Comparison of ENCODE assay signal across 8 cellular contexts in genomic region chr17:15944720-15945492, GRCh38. TPM values are rescaled to one million over a fixed set of nuclear protein-coding genes. Genes with fewer than 3 reads are reported as not detected.
DNase-seq lines count a peak whose midpoint lies in the region; ATAC-seq and TF ChIP-seq lines count a peak whose summit lies in the region.

TSS of gene ADORA2B (plus strand) at chr17:15945130. CDS start at chr17:15945249, 119 bp downstream.

- BruUV-seq in Panc1 (replicated peaks; lab: Mats Ljungman, UMichigan): no TSS peak

- DNase-seq in GM12865 (ENCODE audit: low read depth) (peak; percentile 27), Panc1 (ENCODE audit: low read depth, low spot score) (no peak), globus pallidus (ENCODE audit: low spot score) (peak; percentile 38), vagina (ENCODE audit: extremely low spot score in 2 of 2) (no peak), OCI-M2 (lab: John Stamatoyannopoulos, UW; ENCODE audit: unreplicated experiment) (no peak)
- DNase-seq in activated naive CD4-positive, alpha-beta T cell treated with anti-CD3 and anti-CD28 coated beads for 36 hours: peak; percentile 54

- H3K27me3 Mint-ChIP-seq in activated naive CD4-positive, alpha-beta T cell treated with anti-CD3 and anti-CD28 coated beads for 36 hours (ENCODE audit: low read depth): peaks cover 43% of the 10 kb centered on the region

- ATAC-seq in HG03095 (IDR thresholded peaks at IDR 0.05; ENCODE audit: unreplicated experiment) (peak; percentile 55), Panc1 (peak; percentile 87)

- in situ Hi-C loops in Panc1 (cut with HindIII; ENCODE audit: low pct_unique_long_range_greater_than_20kb, low sequenced_read_pairs): no loop called here

- intact Hi-C loops in Panc1 (cut with micrococcal nuclease; ENCODE audit: unreplicated experiment): loop anchor here (2.0 to 10.0 kb wide), 2 partner anchors 54 to 120 kb away; partner anchors contain the start of genes TTC19 and ZSWIM7
- intact Hi-C loops in activated naive CD4-positive, alpha-beta T cell treated with anti-CD3 and anti-CD28 coated beads for 36 hours (cut with micrococcal nuclease): loop anchor here (1.0 kb wide), 2 partner anchors 14 to 53 kb away; no protein-coding TSS in a partner anchor
- intact Hi-C loops in vagina (cut with DNase I): no loop called here

- H3K9me3 Mint-ChIP-seq in activated naive CD4-positive, alpha-beta T cell treated with anti-CD3 and anti-CD28 coated beads for 36 hours: no peaks in the 10 kb centered on the region

- H3K4me1 ChIP-seq in Panc1 (ENCODE audit: control insufficient read depth, insufficient read depth, low read length): peaks cover 15% of the 10 kb centered on the region
- peaks cover 32 to 34% of the 10 kb centered on the region in 2 experiments for H3K4me1 ChIP-seq in neutrophil (ENCODE audit: control insufficient read depth in 1 of 2, insufficient read depth in 1 of 2, low read depth in 1 of 2, low read length in 1 of 2)
- peaks cover 21% of the 10 kb centered on the region for H3K4me1 ChIP-seq in vagina

- H3K27ac ChIP-seq in Panc1 (ENCODE audit: low read length) (peak within 1 kb of the TSS; percentile 96), neutrophil (no peak within 1 kb of the TSS), vagina (peak within 1 kb of the TSS; percentile 68)

- H3K27ac Mint-ChIP-seq in activated naive CD4-positive, alpha-beta T cell treated with anti-CD3 and anti-CD28 coated beads for 36 hours: no peak within 1 kb of the TSS

- H3K36me3 ChIP-seq in Panc1 (ENCODE audit: control insufficient read depth, insufficient read depth, low read length): no peaks in the 10 kb centered on the region; the same call in 1 of the 2 replicates
- H3K36me3 ChIP-seq in neutrophil: no peaks in the 10 kb centered on the region
- H3K36me3 ChIP-seq in vagina: no peaks in the 10 kb centered on the region

- POLR2A ChIA-PET in Panc1 (lab: Charles Lee): interaction anchor here (0.6 kb wide), 1 partner anchor 447 kb away, joined by 6 read pairs; no protein-coding TSS in a partner anchor

- H3K27me3 ChIP-seq in Panc1 (ENCODE audit: control insufficient read depth, insufficient read depth, low read length) (no peaks in the 10 kb centered on the region), neutrophil (peaks cover 34% of the 10 kb centered on the region), vagina (no peaks in the 10 kb centered on the region)

- H3K36me3 Mint-ChIP-seq in activated naive CD4-positive, alpha-beta T cell treated with anti-CD3 and anti-CD28 coated beads for 36 hours (ENCODE audit: low read depth): no peaks in the 10 kb centered on the region

- H3K9me3 ChIP-seq in Panc1 (ENCODE audit: control insufficient read depth, insufficient read depth, low read depth, low read length) (no peaks in the 10 kb centered on the region), neutrophil (no peaks in the 10 kb centered on the region), vagina (no peaks in the 10 kb centered on the region)

- CTCF ChIA-PET in Panc1 (lab: Charles Lee): interaction anchor here (0.6 to 1.5 kb wide), 5 partner anchors 24 to 147 kb away, joined by 3 to 8 read pairs (median 4); no protein-coding TSS in a partner anchor
- CTCF ChIA-PET in activated naive CD4-positive, alpha-beta T cell treated with anti-CD3 and anti-CD28 coated beads for 36 hours (lab: Charles Lee): interaction anchor here (0.6 to 2.4 kb wide), 7 partner anchors 10 to 61 kb away, joined by 3 to 26 read pairs (median 5); partner anchors contain the start of genes TTC19 and ZSWIM7

- peaks cover 9% of the 10 kb centered on the region for H3K4me1 Mint-ChIP-seq in activated naive CD4-positive, alpha-beta T cell treated with anti-CD3 and anti-CD28 coated beads for 36 hours (ENCODE audit: low read depth)

- no peak within 1 kb of the TSS; the same call in 1 of the 2 replicates for H3K4me3 ChIP-seq in GM12865 (ENCODE audit: low read depth, low read length)
- peak within 1 kb of the TSS; percentile 67 to 96 for H3K4me3 ChIP-seq in Panc1 (ENCODE audit: low read depth in 2 of 2, low read length in 2 of 2)
- H3K4me3 ChIP-seq in neutrophil (ENCODE audit: low read depth in 1 of 2, low read length in 1 of 2): peak within 1 kb of the TSS; percentile 63 to 67
- peak within 1 kb of the TSS; percentile 57 to 74 for H3K4me3 ChIP-seq in vagina

- H3K4me3 Mint-ChIP-seq in activated naive CD4-positive, alpha-beta T cell treated with anti-CD3 and anti-CD28 coated beads for 36 hours: peak within 1 kb of the TSS; percentile 73

- TF ChIP-seq CTCF in GM12865 (IDR thresholded peaks at IDR 0.05; ENCODE audit: insufficient read depth, low read depth, low read length, missing control alignments) (peak; percentile 38), Panc1 (IDR thresholded peaks at IDR 0.05) (peak; percentile 87), neutrophil (IDR thresholded peaks at IDR 0.05) (no peak), vagina (IDR thresholded peaks at IDR 0.05) (peak in 1 of 3 experiments; percentile 46)

- no peak for TF ChIP-seq POLR2A in vagina (IDR thresholded peaks at IDR 0.05)

RNA-seq across cellular contexts. Expression of gene ADORA2B, which starts in this region (rescaled TPM):
- total RNA-seq in Panc1 (2021; ENCODE audit: unreplicated experiment): 42.7 TPM
- polyA plus RNA-seq in Panc1 (2012; ENCODE audit: insufficient read length): 35.5 TPM
- under 1 TPM in 1 of 2 experiments, not detected in 1; 0.12 TPM for total RNA-seq in activated naive CD4-positive, alpha-beta T cell treated with anti-CD3 and anti-CD28 coated beads for 36 hours
- total RNA-seq in vagina: 33.4 TPM

Comparison
In these comparisons a context has a peak if more than half of its experiments do, and no peak if none do; other contexts are left out.
1. RNA of gene ADORA2B (total RNA-seq): 42.7 TPM in Panc1 (single experiment) and 33.4 TPM in vagina (single experiment); 0.12 TPM in activated naive CD4-positive, alpha-beta T cell treated with anti-CD3 and anti-CD28 coated beads for 36 hours; every median in the first group is over 10 times any median in the second.
2. Peak in DNase-seq in activated naive CD4-positive, alpha-beta T cell treated with anti-CD3 and anti-CD28 coated beads for 36 hours; RNA of the gene not detected or under 1 TPM.
3. DNase-seq: peak in GM12865 (single experiment) and globus pallidus (single experiment); none in Panc1 (single experiment), vagina (0 of 2) and OCI-M2 (single experiment).